ENCODE assay signal across 19 cellular contexts in genomic region chr20:62822239-62822787, GRCh38. TPM values are rescaled to one million over a fixed set of nuclear protein-coding genes. Genes with fewer than 3 reads are reported as not detected.
"Had no signal": no experiment of that assay in that cellular context is flagged by ENCODE, and none has a peak within 500 bp of the region (broad histone marks: within the 10 kb centered on the region; RNA-seq: fewer than 3 reads in every experiment).

No MANE protein-coding gene starts in this region.

- H3K4me3 Mint-ChIP-seq: activated CD8-positive, alpha-beta memory T cell treated with anti-CD3 and anti-CD28 coated beads, Interleukin-2, amount 10 ng/mL, durations not matched to agents 7 days and 5 days; activated CD8-positive, alpha-beta T cell treated with anti-CD3 and anti-CD28 coated beads for 36 hours; activated naive CD4-positive, alpha-beta T cell treated with anti-CD3 and anti-CD28 coated beads, Interleukin-2, amount 10 ng/mL, durations not matched to agents 7 days and 5 days; dendritic cell treated with granulocyte-macrophage colony-stimulating factor and Interleukin-4, amounts not matched to agents 40 ng/mL and 50 ng/mL, for 4 days; mesothelial cell of epicardium; T-helper 1 cell treated with Interleukin-12 subunit alpha and Interleukin-12 subunit beta and Interleukin-4 antibody, amounts not matched to agents 30 μg/mL and 1 μg/mL, for 36 hours had no signal

- H3K9me3 Mint-ChIP-seq: activated CD8-positive, alpha-beta T cell treated with anti-CD3 and anti-CD28 coated beads for 36 hours; activated naive CD4-positive, alpha-beta T cell treated with anti-CD3 and anti-CD28 coated beads, Interleukin-2, amount 10 ng/mL, durations not matched to agents 7 days and 5 days; brain; dendritic cell treated with granulocyte-macrophage colony-stimulating factor and Interleukin-4, amounts not matched to agents 40 ng/mL and 50 ng/mL, for 4 days; mesothelial cell of epicardium; naive thymus-derived CD8-positive, alpha-beta T cell; neural progenitor cell; stimulated activated memory B cell treated with anti-CD40 and anti-IgM and Interleukin-4, amounts not matched to agents 10 μg/mL and 1 μg/mL and 100 μg/mL, for 72 hours; T-helper 1 cell treated with Interleukin-12 subunit alpha and Interleukin-12 subunit beta and Interleukin-4 antibody, amounts not matched to agents 30 μg/mL and 1 μg/mL, for 36 hours had no signal

- DNase-seq: activated effector memory CD4-positive, alpha-beta T cell treated with anti-CD3 and anti-CD28 coated beads, Interleukin-2, amount 50 U/mL, for 16 hours; activated T-cell treated with anti-CD3 and anti-CD28 coated beads for 4 hours; aorta; effector CD4-positive, alpha-beta T cell; foreskin keratinocyte; left ventricle myocardium inferior; ovary; psoas muscle; T1000 had no signal

- H3K36me3 Mint-ChIP-seq: activated CD8-positive, alpha-beta memory T cell treated with anti-CD3 and anti-CD28 coated beads, Interleukin-2, amount 10 ng/mL, durations not matched to agents 7 days and 5 days; activated naive CD4-positive, alpha-beta T cell treated with anti-CD3 and anti-CD28 coated beads, Interleukin-2, amount 10 ng/mL, durations not matched to agents 7 days and 5 days; brain; naive thymus-derived CD8-positive, alpha-beta T cell; neural progenitor cell; stimulated activated memory B cell treated with anti-CD40 and anti-IgM and Interleukin-4, amounts not matched to agents 10 μg/mL and 1 μg/mL and 100 μg/mL, for 72 hours had no signal

- H3K4me1 Mint-ChIP-seq: activated CD8-positive, alpha-beta memory T cell treated with anti-CD3 and anti-CD28 coated beads, Interleukin-2, amount 10 ng/mL, durations not matched to agents 7 days and 5 days had no signal

- H3K27ac Mint-ChIP-seq: activated CD8-positive, alpha-beta memory T cell treated with anti-CD3 and anti-CD28 coated beads, Interleukin-2, amount 10 ng/mL, durations not matched to agents 7 days and 5 days; activated CD8-positive, alpha-beta T cell treated with anti-CD3 and anti-CD28 coated beads for 36 hours; activated naive CD4-positive, alpha-beta T cell treated with anti-CD3 and anti-CD28 coated beads, Interleukin-2, amount 10 ng/mL, durations not matched to agents 7 days and 5 days; dendritic cell treated with granulocyte-macrophage colony-stimulating factor and Interleukin-4, amounts not matched to agents 40 ng/mL and 50 ng/mL, for 4 days; stimulated activated memory B cell treated with anti-CD40 and anti-IgM and Interleukin-4, amounts not matched to agents 10 μg/mL and 1 μg/mL and 100 μg/mL, for 72 hours; T-helper 1 cell treated with Interleukin-12 subunit alpha and Interleukin-12 subunit beta and Interleukin-4 antibody, amounts not matched to agents 30 μg/mL and 1 μg/mL, for 36 hours had no signal

- ATAC-seq: foreskin keratinocyte, psoas muscle had no signal

RNA-seq across cellular contexts. Expression of gene COL9A3, which starts 5.5 kb away (rescaled TPM):
- total RNA-seq: activated CD8-positive, alpha-beta T cell treated with anti-CD3 and anti-CD28 coated beads for 36 hours had no signal
